Comparison of ENCODE assay signal across 8 cellular contexts in the genomic region with DNA sequence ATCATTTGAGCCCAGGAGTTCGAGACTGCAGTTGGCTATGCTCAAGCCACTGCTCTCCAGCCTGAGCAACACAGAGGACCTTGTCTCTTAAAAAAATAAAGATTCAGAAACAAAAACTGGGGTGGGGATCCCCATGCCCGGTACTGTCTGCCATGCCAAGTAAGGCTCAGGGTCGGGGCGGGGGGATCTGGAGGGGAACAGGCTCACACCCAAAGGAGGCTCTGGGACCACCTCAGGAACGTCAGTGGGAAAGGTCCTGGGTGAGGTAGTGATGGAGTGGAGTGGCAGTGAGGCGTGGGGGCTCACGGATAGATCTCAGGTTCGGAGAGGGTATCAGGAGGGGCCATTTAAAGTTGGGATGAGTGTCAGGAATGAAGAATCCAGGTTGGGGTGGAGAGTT. TPM values are rescaled to one million over a fixed set of nuclear protein-coding genes. Genes with fewer than 3 reads are reported as not detected.
DNase-seq lines count a peak whose midpoint lies in the region; ATAC-seq and TF ChIP-seq lines count a peak whose summit lies in the region.

No MANE protein-coding gene starts in this region.

- H3K27ac Mint-ChIP-seq in activated CD4-positive, alpha-beta T cell treated with anti-CD3 and anti-CD28 coated beads for 36 hours, result peak overlapping the region; percentile 96
- peak overlapping the region; percentile 97 for H3K27ac Mint-ChIP-seq in activated CD8-positive, alpha-beta T cell treated with anti-CD3 and anti-CD28 coated beads, Interleukin-2, amount 10 ng/mL, durations not matched to agents 7 days and 5 days

- WGBS in stomach, 5 donors, result 90 to 94% (median 91%) methylated on average over 8 of the region's 8 CpGs

- H3K27me3 Mint-ChIP-seq in activated CD4-positive, alpha-beta T cell treated with anti-CD3 and anti-CD28 coated beads for 36 hours, result no peaks in the 10 kb centered on the region
- peaks cover 3% of the 10 kb centered on the region for H3K27me3 Mint-ChIP-seq in activated CD8-positive, alpha-beta T cell treated with anti-CD3 and anti-CD28 coated beads, Interleukin-2, amount 10 ng/mL, durations not matched to agents 7 days and 5 days (ENCODE audit: low read depth)

- H3K9me3 Mint-ChIP-seq in activated CD4-positive, alpha-beta T cell treated with anti-CD3 and anti-CD28 coated beads for 36 hours (ENCODE audit: low read depth), result no peaks in the 10 kb centered on the region
- no peaks in the 10 kb centered on the region for H3K9me3 Mint-ChIP-seq in activated CD8-positive, alpha-beta T cell treated with anti-CD3 and anti-CD28 coated beads, Interleukin-2, amount 10 ng/mL, durations not matched to agents 7 days and 5 days (ENCODE audit: insufficient read depth)

- H3K4me3 Mint-ChIP-seq in activated CD4-positive, alpha-beta T cell treated with anti-CD3 and anti-CD28 coated beads for 36 hours, result peak overlapping the region; percentile 11
- H3K4me3 Mint-ChIP-seq in activated CD8-positive, alpha-beta T cell treated with anti-CD3 and anti-CD28 coated beads, Interleukin-2, amount 10 ng/mL, durations not matched to agents 7 days and 5 days, result peak overlapping the region; percentile 93

- H3K27me3 ChIP-seq in left lung, result no peaks in the 10 kb centered on the region
- H3K27me3 ChIP-seq in stomach, result no peaks in the 10 kb centered on the region
- H3K27me3 ChIP-seq in HAP-1 (ENCODE audit: low read depth), result no peaks in the 10 kb centered on the region

- no peak for DNase-seq in activated CD4-positive, alpha-beta T cell treated with anti-CD3 and anti-CD28 coated beads for 36 hours
- no peak for DNase-seq in activated CD4-positive, alpha-beta T cell treated with anti-CD3 and anti-CD28 coated beads, Interleukin-2, amount 50 U/mL, for 4 hours
- no peak for DNase-seq in activated CD8-positive, alpha-beta T cell treated with anti-CD3 and anti-CD28 coated beads, Interleukin-2, amount 10 ng/mL, durations not matched to agents 7 days and 5 days
- DNase-seq in left lung (no peak), stomach (no peak), GM19240 (ENCODE audit: insufficient read length, low spot score) (no peak), HAP-1 (ENCODE audit: low spot score in 2 of 2) (no peak)

- TF ChIP-seq POLR2A in stomach (IDR thresholded peaks at IDR 0.05), result no peak

- intact Hi-C loops in activated CD4-positive, alpha-beta T cell treated with anti-CD3 and anti-CD28 coated beads for 36 hours (cut with DNase I, micrococcal nuclease), result loop anchor here in 1 of 2 experiments (5.0 kb wide), 1 partner anchor 1061 kb away; the partner anchor contains the start of gene ADAR
- intact Hi-C loops in left lung (cut with DNase I), result no loop called here
- intact Hi-C loops in stomach (cut with DNase I; ENCODE audit: low total_unique reads), result no loop called here

- H3K36me3 ChIP-seq in left lung, result peaks cover 0 to 23% of the 10 kb centered on the region in 2 donors
- H3K36me3 ChIP-seq in stomach, result no peaks in the 10 kb centered on the region
- H3K36me3 ChIP-seq in HAP-1 (replicated peaks), result no peaks in the 10 kb centered on the region

- CTCF ChIA-PET in activated CD4-positive, alpha-beta T cell treated with anti-CD3 and anti-CD28 coated beads for 36 hours (lab: Charles Lee), result interaction anchor here (3.7 to 4.0 kb wide), 2 partner anchors 13 to 22 kb away, joined by 28 to 63 read pairs; partner anchors contain the start of gene S100A6
- CTCF ChIA-PET in activated CD8-positive, alpha-beta T cell treated with anti-CD3 and anti-CD28 coated beads, Interleukin-2, amount 10 ng/mL, durations not matched to agents 7 days and 5 days (lab: Charles Lee), result interaction anchor here (1.0 to 13.7 kb wide), 7 partner anchors 10 to 51 kb away, joined by 3 to 185 read pairs (median 12); partner anchors contain the start of gene S100A6

- no peak for TF ChIP-seq EP300 in stomach (IDR thresholded peaks at IDR 0.05)

- H3K9me3 ChIP-seq in left lung, result no peaks in the 10 kb centered on the region
- H3K9me3 ChIP-seq in stomach, result no peaks in the 10 kb centered on the region
- H3K9me3 ChIP-seq in HAP-1, result no peaks in the 10 kb centered on the region

- H3K27ac ChIP-seq in left lung (peak overlapping the region; percentile 88 to 95), stomach (peak overlapping the region in 4 of 5 donors; percentile 69 to 88 (median 84))

- H3K4me3 ChIP-seq in left lung, result peak overlapping the region in 1 of 2 donors; percentile 66
- peak overlapping the region in 1 of 4 donors; percentile 39 for H3K4me3 ChIP-seq in stomach
- H3K4me3 ChIP-seq in HAP-1, result no peak overlapping the region

- H3K4me1 ChIP-seq in left lung (peaks cover 28 to 100% of the 10 kb centered on the region in 2 donors), stomach (peaks cover 66 to 87% (median 76%) of the 10 kb centered on the region in 4 donors), HAP-1 (peaks cover 11% of the 10 kb centered on the region)

- peaks cover 60% of the 10 kb centered on the region for H3K4me1 Mint-ChIP-seq in activated CD4-positive, alpha-beta T cell treated with anti-CD3 and anti-CD28 coated beads for 36 hours
- H3K4me1 Mint-ChIP-seq in activated CD8-positive, alpha-beta T cell treated with anti-CD3 and anti-CD28 coated beads, Interleukin-2, amount 10 ng/mL, durations not matched to agents 7 days and 5 days (ENCODE audit: low read depth), result peaks cover 75% of the 10 kb centered on the region

- TF ChIP-seq CTCF in left lung (IDR thresholded peaks at IDR 0.05) (no peak), stomach (IDR thresholded peaks at IDR 0.05) (no peak)

- in situ Hi-C loops in HAP-1 (cut with MboI; ENCODE audit: low sequenced_read_pairs), result no loop called here

- peaks cover 24% of the 10 kb centered on the region for H3K36me3 Mint-ChIP-seq in activated CD4-positive, alpha-beta T cell treated with anti-CD3 and anti-CD28 coated beads for 36 hours (ENCODE audit: low read depth)
- H3K36me3 Mint-ChIP-seq in activated CD8-positive, alpha-beta T cell treated with anti-CD3 and anti-CD28 coated beads, Interleukin-2, amount 10 ng/mL, durations not matched to agents 7 days and 5 days (ENCODE audit: low read depth), result peaks cover 36% of the 10 kb centered on the region

- POLR2A ChIA-PET in activated CD4-positive, alpha-beta T cell treated with anti-CD3 and anti-CD28 coated beads for 36 hours (lab: Charles Lee), result interaction anchor here (1.6 to 2.5 kb wide), 2 partner anchors 14 to 20 kb away, joined by 5 to 14 read pairs; no protein-coding TSS in a partner anchor
- POLR2A ChIA-PET in activated CD8-positive, alpha-beta T cell treated with anti-CD3 and anti-CD28 coated beads, Interleukin-2, amount 10 ng/mL, durations not matched to agents 7 days and 5 days (lab: Charles Lee), result interaction anchor here (1.3 to 4.5 kb wide), 9 partner anchors 8 to 88 kb away, joined by 3 to 89 read pairs (median 5); partner anchors contain the start of genes CHTOP, S100A14, S100A2 and S100A6

- ATAC-seq in activated CD4-positive, alpha-beta T cell treated with anti-CD3 and anti-CD28 coated beads for 36 hours, result no peak
- no peak for ATAC-seq in activated CD8-positive, alpha-beta T cell treated with anti-CD3 and anti-CD28 coated beads, Interleukin-2, amount 10 ng/mL, durations not matched to agents 7 days and 5 days
- no peak for ATAC-seq in left lung
- no peak for ATAC-seq in GM21529 (IDR thresholded peaks at IDR 0.05; ENCODE audit: unreplicated experiment)

RNA-seq across cellular contexts. Expression of gene S100A4, which starts 0.8 kb away (rescaled TPM):
- total RNA-seq in activated CD4-positive, alpha-beta T cell treated with anti-CD3 and anti-CD28 coated beads for 36 hours, result 100 to 1,000 TPM in 1 of 2 experiments, 10 to 100 TPM in 1; 84.8 to 166 TPM
- 100 to 1,000 TPM; 628 to 665 TPM for total RNA-seq in activated CD8-positive, alpha-beta T cell treated with anti-CD3 and anti-CD28 coated beads, Interleukin-2, amount 10 ng/mL, durations not matched to agents 7 days and 5 days
- 1,000 to 10,000 TPM in 1 of 2 donors, 100 to 1,000 TPM in 1; 257 to 1,192 TPM for total RNA-seq in left lung
- total RNA-seq in stomach, result 10 to 100 TPM in 4 of 5 donors, 1 to 10 TPM in 1; 9.9 to 53.3 (median 19.4) TPM
- polyA plus RNA-seq in stomach, result 100 to 1,000 TPM; 145 to 541 (median 274) TPM

RNA-seq across cellular contexts. Expression of gene S100A3, which starts 2.7 kb away (rescaled TPM):
- total RNA-seq in activated CD4-positive, alpha-beta T cell treated with anti-CD3 and anti-CD28 coated beads for 36 hours, result not detected
- total RNA-seq in activated CD8-positive, alpha-beta T cell treated with anti-CD3 and anti-CD28 coated beads, Interleukin-2, amount 10 ng/mL, durations not matched to agents 7 days and 5 days, result not detected
- 1 to 10 TPM; 1.7 to 7.7 TPM for total RNA-seq in left lung
- not detected for total RNA-seq in stomach
- polyA plus RNA-seq in stomach, result 10 to 100 TPM in 1 of 3 donors, 1 to 10 TPM in 2; 2.6 to 15.0 (median 5.4) TPM

RNA-seq across cellular contexts. Expression of gene S100A5, which starts 5.6 kb away (rescaled TPM):
- 1 to 10 TPM; 2.4 to 3.4 TPM for total RNA-seq in activated CD4-positive, alpha-beta T cell treated with anti-CD3 and anti-CD28 coated beads for 36 hours
- 1 to 10 TPM; 1.8 to 1.9 TPM for total RNA-seq in activated CD8-positive, alpha-beta T cell treated with anti-CD3 and anti-CD28 coated beads, Interleukin-2, amount 10 ng/mL, durations not matched to agents 7 days and 5 days
- total RNA-seq in left lung (under 1 TPM in 1 of 2 donors, not detected in 1; 0.42 TPM), stomach (not detected)
- not detected for polyA plus RNA-seq in stomach

RNA-seq across cellular contexts. Expression of gene S100A6, which starts 10.6 kb away (rescaled TPM):
- total RNA-seq in activated CD4-positive, alpha-beta T cell treated with anti-CD3 and anti-CD28 coated beads for 36 hours, result 100 to 1,000 TPM; 219 to 349 TPM
- 100 to 1,000 TPM; 425 to 431 TPM for total RNA-seq in activated CD8-positive, alpha-beta T cell treated with anti-CD3 and anti-CD28 coated beads, Interleukin-2, amount 10 ng/mL, durations not matched to agents 7 days and 5 days
- 1,000 to 10,000 TPM; 1,672 to 1,797 TPM for total RNA-seq in left lung
- total RNA-seq in stomach, result 100 to 1,000 TPM; 154 to 680 (median 330) TPM
- 1,000 to 10,000 TPM; 1,447 to 2,520 (median 1,620) TPM for polyA plus RNA-seq in stomach

RNA-seq across cellular contexts. Expression of gene S100A2, which starts 19.3 kb away (rescaled TPM):
- total RNA-seq in activated CD4-positive, alpha-beta T cell treated with anti-CD3 and anti-CD28 coated beads for 36 hours, result 1 to 10 TPM; 3.3 to 7.0 TPM
- total RNA-seq in activated CD8-positive, alpha-beta T cell treated with anti-CD3 and anti-CD28 coated beads, Interleukin-2, amount 10 ng/mL, durations not matched to agents 7 days and 5 days, result under 1 TPM in 1 of 2 experiments, not detected in 1; 0.63 TPM
- total RNA-seq in left lung (10 to 100 TPM in 1 of 2 donors, 1 to 10 TPM in 1; 7.1 to 25.9 TPM), stomach (10 to 100 TPM in 1 of 5 donors, 1 to 10 TPM in 1, not detected in 3; 2.2 to 12.7 TPM)
- 1,000 to 10,000 TPM in 1 of 3 donors, 1 to 10 TPM in 2; 4.9 to 1,809 (median 8.3) TPM for polyA plus RNA-seq in stomach
